8 cellular contexts compared by ENCODE assay signal in genomic region chr9:95007470-95007869, GRCh38.
DNase-seq lines count a peak whose midpoint lies in the region; ATAC-seq and TF ChIP-seq lines count a peak whose summit lies in the region.

No MANE protein-coding gene starts in this region.

- ATAC-seq in foreskin keratinocyte = no peak
- no peak for ATAC-seq in HG03095 (IDR thresholded peaks at IDR 0.05; ENCODE audit: unreplicated experiment)

- peaks cover 32% of the 10 kb centered on the region for H3K4me1 Mint-ChIP-seq in activated CD4-positive, alpha-beta memory T cell treated with anti-CD3 and anti-CD28 coated beads, Interleukin-2, amount 10 ng/mL, durations not matched to agents 7 days and 5 days

- TF ChIP-seq CTCF in foreskin keratinocyte (conservative IDR thresholded peaks at IDR 0.05) = no peak
- no peak for TF ChIP-seq CTCF in prostate gland (IDR thresholded peaks at IDR 0.05)

- CTCF ChIA-PET in activated CD4-positive, alpha-beta memory T cell treated with anti-CD3 and anti-CD28 coated beads, Interleukin-2, amount 10 ng/mL, durations not matched to agents 7 days and 5 days (lab: Charles Lee) = no interaction called here

- DNase-seq in Daoy (ENCODE audit: low read depth) (peak; percentile 53), foreskin keratinocyte (peak in 1 of 2 donors; percentile 50), prostate gland (ENCODE audit: low spot score) (no peak), NCI-H446 treated with DMSO at 0.1 percent for 48 hours (lab: John Stamatoyannopoulos, UW) (no peak), retina (no peak), SW 1271 (lab: John Stamatoyannopoulos, UW) (no peak)
- DNase-seq in activated CD4-positive, alpha-beta memory T cell treated with anti-CD3 and anti-CD28 coated beads, Interleukin-2, amount 10 ng/mL, durations not matched to agents 7 days and 5 days = no peak

- H3K27me3 ChIP-seq in foreskin keratinocyte = no peaks in the 10 kb centered on the region
- H3K27me3 ChIP-seq in prostate gland (replicated peaks; ENCODE audit: insufficient read depth) = no peaks in the 10 kb centered on the region

- H3K4me3 ChIP-seq in prostate gland = peak overlapping the region; percentile 64 to 71

- H3K9me3 ChIP-seq in prostate gland = no peaks in the 10 kb centered on the region

- H3K4me1 ChIP-seq in foreskin keratinocyte (peaks cover 34% of the 10 kb centered on the region), prostate gland (replicated peaks) (peaks cover 5% of the 10 kb centered on the region)

- intact Hi-C loops in prostate gland (cut with DNase I) = loop anchor here (5.0 kb wide), 3 partner anchors 50 to 225 kb away; no protein-coding TSS in a partner anchor

- H3K36me3 Mint-ChIP-seq in activated CD4-positive, alpha-beta memory T cell treated with anti-CD3 and anti-CD28 coated beads, Interleukin-2, amount 10 ng/mL, durations not matched to agents 7 days and 5 days (ENCODE audit: low read depth) = peaks cover 16% of the 10 kb centered on the region

- no peaks in the 10 kb centered on the region for H3K36me3 ChIP-seq in prostate gland

- TF ChIP-seq POLR2A in prostate gland (IDR thresholded peaks at IDR 0.05) = no peak

- H3K27me3 Mint-ChIP-seq in activated CD4-positive, alpha-beta memory T cell treated with anti-CD3 and anti-CD28 coated beads, Interleukin-2, amount 10 ng/mL, durations not matched to agents 7 days and 5 days = peaks cover 15% of the 10 kb centered on the region

- 11% methylated on average over 1 of the region's 1 CpG for WGBS in prostate gland

- H3K27ac ChIP-seq in foreskin keratinocyte (peak overlapping the region; percentile 92), prostate gland (peak overlapping the region; percentile 94 to 96)

- H3K27ac Mint-ChIP-seq in activated CD4-positive, alpha-beta memory T cell treated with anti-CD3 and anti-CD28 coated beads, Interleukin-2, amount 10 ng/mL, durations not matched to agents 7 days and 5 days = no peak overlapping the region

- no peaks in the 10 kb centered on the region for H3K9me3 Mint-ChIP-seq in activated CD4-positive, alpha-beta memory T cell treated with anti-CD3 and anti-CD28 coated beads, Interleukin-2, amount 10 ng/mL, durations not matched to agents 7 days and 5 days

- H3K4me3 Mint-ChIP-seq in activated CD4-positive, alpha-beta memory T cell treated with anti-CD3 and anti-CD28 coated beads, Interleukin-2, amount 10 ng/mL, durations not matched to agents 7 days and 5 days = peak overlapping the region; percentile 36

- POLR2A ChIA-PET in activated CD4-positive, alpha-beta memory T cell treated with anti-CD3 and anti-CD28 coated beads, Interleukin-2, amount 10 ng/mL, durations not matched to agents 7 days and 5 days (lab: Charles Lee) = interaction anchor here (0.6 kb wide), 1 partner anchor 839 kb away, joined by 3 read pairs; no protein-coding TSS in a partner anchor
